In genomic region chr11:14361951-14362350, GRCh38 we compare ENCODE assay signal across 27 cellular contexts.
"Had no signal": no experiment of that assay in that cellular context is flagged by ENCODE, and none has a peak within 500 bp of the region (broad histone marks: within the 10 kb centered on the region; RNA-seq: fewer than 3 reads in every experiment).

No MANE protein-coding gene starts in this region.

- H3K4me2 ChIP-seq: hepatocyte had no signal

- H3K4me1 ChIP-seq: parathyroid adenoma, testis had no signal

- ATAC-seq: activated T-cell treated with anti-CD3 and anti-CD28 coated beads, Interleukin-2, amount 50 U/mL, for 4 hours; activated T-helper 17 cell treated with anti-CD3 and anti-CD28 coated beads, Interleukin-2, amount 50 U/mL, for 72 hours; gastroesophageal sphincter; left cardiac atrium; right cardiac atrium; stimulated activated naive CD8-positive, alpha-beta T cell treated with anti-CD3 and anti-CD28 coated beads, Interleukin-15, Interleukin-2, amounts not matched to agents 100 U/mL and 50 U/mL, for 24 hours; T-helper 17 cell; WTC11 had no signal

- H3K27ac ChIP-seq: esophagus muscularis mucosa, gastroesophageal sphincter, hepatocyte, parathyroid adenoma, skin epidermis, testis had no signal

- H3K4me3 ChIP-seq: esophagus muscularis mucosa, gastroesophageal sphincter, hepatocyte, skin epidermis, testis had no signal

- FAIRE-seq: colon, keratinocyte, urothelium cell line had no signal

- H3K36me3 ChIP-seq: esophagus muscularis mucosa, gastroesophageal sphincter had no signal

- DNase-seq: activated CD4-positive, alpha-beta memory T cell treated with anti-CD3 and anti-CD28 coated beads, Interleukin-2, amount 10 ng/mL, durations not matched to agents 7 days and 5 days; activated CD4-positive, alpha-beta T cell treated with anti-CD3 and anti-CD28 coated beads for 1 hour; activated CD4-positive, alpha-beta T cell treated with anti-CD3 and anti-CD28 coated beads, Interleukin-2, amount 10 ng/mL, durations not matched to agents 7 days and 5 days; activated gamma-delta T cell treated with Interleukin-2 at 50 U/mL for 16 hours; activated naive CD4-positive, alpha-beta T cell treated with anti-CD3 and anti-CD28 coated beads, Interleukin-2, amount 50 U/mL, for 16 hours; activated T-cell treated with anti-CD3 and anti-CD28 coated beads, Interleukin-2, amount 50 U/mL, for 4 hours; dermis blood vessel endothelial cell; effector CD4-positive, alpha-beta T cell; naive B cell; right cardiac atrium; stimulated activated CD4-positive, alpha-beta T cell treated with anti-CD3 and anti-CD28 coated beads, Interleukin-12 subunit alpha, Interleukin-12 subunit beta, amount 100 ng/mL, for 4 hours; stimulated activated CD4-positive, alpha-beta T cell treated with anti-CD3 and anti-CD28 coated beads, Interleukin-4, amount 100 ng/mL, for 1 hour; stimulated activated naive CD8-positive, alpha-beta T cell treated with anti-CD3 and anti-CD28 coated beads, Interleukin-15, Interleukin-2, amounts not matched to agents 100 U/mL and 50 U/mL, for 24 hours; T-helper 17 cell; T1000; testis had no signal

- H2AFZ ChIP-seq: hepatocyte, parathyroid adenoma had no signal

- H3K9ac ChIP-seq: parathyroid adenoma had no signal

- H3K9me3 ChIP-seq: esophagus muscularis mucosa, gastroesophageal sphincter, testis had no signal

- H3K79me2 ChIP-seq: parathyroid adenoma had no signal

- H3K27me3 ChIP-seq: esophagus muscularis mucosa, gastroesophageal sphincter, hepatocyte, testis had no signal
